ENCODE assay signal across 1 cellular context in genomic region chr12:121128908-121129704, GRCh38.
TF ChIP-seq lines count a peak whose summit lies in the region.

No MANE protein-coding gene starts in this region.

TF ChIP-seq in HEK293, 187 proteins besides CTCF, POLR2A, EP300 and RAD21 (continued from another document):
- TF ChIP-seq ZNF398 (tag by site-specific recombination; IDR thresholded peaks at IDR 0.05) (peak; percentile 57), ZNF600 (tag by site-specific recombination; IDR thresholded peaks at IDR 0.05) (no peak), ZNF626 (tag by site-specific recombination; IDR thresholded peaks at IDR 0.05) (no peak), SCRT2 (tag by site-specific recombination; IDR thresholded peaks at IDR 0.05) (no peak), ZNF596 (tag by site-specific recombination; IDR thresholded peaks at IDR 0.05) (peak; percentile 74)
